ENCODE assay signal across 26 cellular contexts in genomic region chr10:124226271-124226911, GRCh38.
DNase-seq lines count a peak whose midpoint lies in the region; ATAC-seq and FAIRE-seq lines count a peak whose summit lies in the region.
"Had no signal": no experiment of that assay in that cellular context is flagged by ENCODE, and none has a peak within 500 bp of the region (broad histone marks: within the 10 kb centered on the region; RNA-seq: fewer than 3 reads in every experiment).

No MANE protein-coding gene starts in this region.

- H3K36me3 ChIP-seq in Karpas-422 (ENCODE audit: insufficient read depth, low read length) = no peaks in the 10 kb centered on the region
- H3K36me3 ChIP-seq: BLaER1 treated with 17β-estradiol and CSF1 and Interleukin-3, amounts not matched to agents 10 nM and 100 nM; heart left ventricle; ovary; right atrium auricular region; upper lobe of right lung; WERI-Rb-1 had no signal

- H3K4me3 Mint-ChIP-seq in activated CD8-positive, alpha-beta memory T cell treated with anti-CD3 and anti-CD28 coated beads, Interleukin-2, amount 10 ng/mL, durations not matched to agents 7 days and 5 days = peak overlapping the region; percentile 31
- H3K4me3 Mint-ChIP-seq in activated naive CD8-positive, alpha-beta T cell treated with anti-CD3 and anti-CD28 coated beads, Interleukin-2, amount 50 U/mL, for 24 hours = peak overlapping the region; percentile 48
- H3K4me3 Mint-ChIP-seq in natural killer cell treated with Interleukin-12 subunit alpha and Interleukin-12 subunit beta and Interleukin-15 and Interleukin-18, amount 100 ng/mL, for 72 hours = peak overlapping the region; percentile 83

- H2AFZ ChIP-seq in Karpas-422 (ENCODE audit: low read length) = no peak overlapping the region

- peaks cover 24% of the 10 kb centered on the region for H3K4me1 ChIP-seq in Karpas-422 (ENCODE audit: low read length)
- H3K4me1 ChIP-seq: A549, upper lobe of right lung had no signal

- CTCF ChIA-PET in activated CD8-positive, alpha-beta memory T cell treated with anti-CD3 and anti-CD28 coated beads, Interleukin-2, amount 10 ng/mL, durations not matched to agents 7 days and 5 days (lab: Charles Lee) = interaction anchor here (1.7 kb wide), 1 partner anchor 162 kb away, joined by 7 read pairs; no protein-coding TSS in a partner anchor

- no peaks in the 10 kb centered on the region for H3K79me2 ChIP-seq in Karpas-422 (ENCODE audit: low read length)

- H3K4me1 Mint-ChIP-seq in activated CD8-positive, alpha-beta memory T cell treated with anti-CD3 and anti-CD28 coated beads, Interleukin-2, amount 10 ng/mL, durations not matched to agents 7 days and 5 days = peaks cover 10% of the 10 kb centered on the region
- H3K4me1 Mint-ChIP-seq in activated naive CD8-positive, alpha-beta T cell treated with anti-CD3 and anti-CD28 coated beads, Interleukin-2, amount 50 U/mL, for 24 hours = peaks cover 37% of the 10 kb centered on the region
- H3K4me1 Mint-ChIP-seq in natural killer cell treated with Interleukin-12 subunit alpha and Interleukin-12 subunit beta and Interleukin-15 and Interleukin-18, amount 100 ng/mL, for 72 hours (ENCODE audit: low read depth in 2 of 2) = peaks cover 49 to 53% of the 10 kb centered on the region in 2 donors

- no peak overlapping the region for H3K4me3 ChIP-seq in Karpas-422 (ENCODE audit: low read length)
- H3K4me3 ChIP-seq: A549; BLaER1 treated with 17β-estradiol and CSF1 and Interleukin-3, amounts not matched to agents 10 nM and 100 nM; heart left ventricle; ovary; right atrium auricular region; SK-N-MC; upper lobe of right lung had no signal

- H4K20me1 ChIP-seq in Karpas-422 (ENCODE audit: insufficient read depth, low read depth, low read length) = no peaks in the 10 kb centered on the region; the same call in 1 of the 2 replicates

- no peaks in the 10 kb centered on the region; the same call in 1 of the 2 replicates for H3K9me2 ChIP-seq in Karpas-422 (replicated peaks; ENCODE audit: insufficient read depth, low read length)

- H3K36me3 Mint-ChIP-seq in activated CD8-positive, alpha-beta memory T cell treated with anti-CD3 and anti-CD28 coated beads, Interleukin-2, amount 10 ng/mL, durations not matched to agents 7 days and 5 days = peaks cover 22% of the 10 kb centered on the region
- peaks cover 25% of the 10 kb centered on the region for H3K36me3 Mint-ChIP-seq in activated naive CD8-positive, alpha-beta T cell treated with anti-CD3 and anti-CD28 coated beads, Interleukin-2, amount 50 U/mL, for 24 hours (ENCODE audit: low read depth)
- H3K36me3 Mint-ChIP-seq in natural killer cell treated with Interleukin-12 subunit alpha and Interleukin-12 subunit beta and Interleukin-15 and Interleukin-18, amount 100 ng/mL, for 72 hours = peaks cover 26% of the 10 kb centered on the region

- H3K27me3 Mint-ChIP-seq in activated CD8-positive, alpha-beta memory T cell treated with anti-CD3 and anti-CD28 coated beads, Interleukin-2, amount 10 ng/mL, durations not matched to agents 7 days and 5 days = no peaks in the 10 kb centered on the region
- peaks cover 5% of the 10 kb centered on the region for H3K27me3 Mint-ChIP-seq in activated naive CD8-positive, alpha-beta T cell treated with anti-CD3 and anti-CD28 coated beads, Interleukin-2, amount 50 U/mL, for 24 hours
- H3K27me3 Mint-ChIP-seq in natural killer cell treated with Interleukin-12 subunit alpha and Interleukin-12 subunit beta and Interleukin-15 and Interleukin-18, amount 100 ng/mL, for 72 hours = peaks cover 0 to 9% of the 10 kb centered on the region in 2 donors

- no peak for FAIRE-seq in GM19239 (lab: Jason Lieb, UNC)
- FAIRE-seq: A549, astrocyte had no signal

- peaks cover 12% of the 10 kb centered on the region; the same call in 1 of the 2 replicates for H3K9me3 ChIP-seq in Karpas-422 (ENCODE audit: low read length)
- H3K9me3 ChIP-seq: BLaER1 treated with 17β-estradiol and CSF1 and Interleukin-3, amounts not matched to agents 10 nM and 100 nM; ovary; right atrium auricular region; upper lobe of right lung had no signal

- H3K27ac Mint-ChIP-seq in activated CD8-positive, alpha-beta memory T cell treated with anti-CD3 and anti-CD28 coated beads, Interleukin-2, amount 10 ng/mL, durations not matched to agents 7 days and 5 days = peak overlapping the region; percentile 79
- H3K27ac Mint-ChIP-seq in activated naive CD8-positive, alpha-beta T cell treated with anti-CD3 and anti-CD28 coated beads, Interleukin-2, amount 50 U/mL, for 24 hours = peak overlapping the region; percentile 90
- peak overlapping the region; percentile 87 to 96 for H3K27ac Mint-ChIP-seq in natural killer cell treated with Interleukin-12 subunit alpha and Interleukin-12 subunit beta and Interleukin-15 and Interleukin-18, amount 100 ng/mL, for 72 hours

- H3K9ac ChIP-seq in Karpas-422 (ENCODE audit: low read length) = no peak overlapping the region
- H3K9ac ChIP-seq: BLaER1 treated with 17β-estradiol and CSF1 and Interleukin-3, amounts not matched to agents 10 nM and 100 nM had no signal

- H3K9me3 Mint-ChIP-seq in activated CD8-positive, alpha-beta memory T cell treated with anti-CD3 and anti-CD28 coated beads, Interleukin-2, amount 10 ng/mL, durations not matched to agents 7 days and 5 days (ENCODE audit: low read depth) = peaks cover 32% of the 10 kb centered on the region
- peaks cover 49% of the 10 kb centered on the region for H3K9me3 Mint-ChIP-seq in activated naive CD8-positive, alpha-beta T cell treated with anti-CD3 and anti-CD28 coated beads, Interleukin-2, amount 50 U/mL, for 24 hours
- H3K9me3 Mint-ChIP-seq in natural killer cell treated with Interleukin-12 subunit alpha and Interleukin-12 subunit beta and Interleukin-15 and Interleukin-18, amount 100 ng/mL, for 72 hours = peaks cover 18% of the 10 kb centered on the region

- no peak for DNase-seq in activated CD8-positive, alpha-beta memory T cell treated with anti-CD3 and anti-CD28 coated beads, Interleukin-2, amount 10 ng/mL, durations not matched to agents 7 days and 5 days
- DNase-seq in activated CD8-positive, alpha-beta memory T cell treated with anti-CD3 and anti-CD28 coated beads, Interleukin-2, amount 50 U/mL, for 48 hours = no peak
- DNase-seq in Karpas-422 (peak; percentile 50), GM19239 (ENCODE audit: insufficient read length, low spot score) (no peak), NOMO-1 treated with dmso at 0.1 percent for 144 hours (lab: John Stamatoyannopoulos, UW; ENCODE audit: unreplicated experiment) (no peak)
- no peak for DNase-seq in activated naive CD8-positive, alpha-beta T cell treated with anti-CD3 and anti-CD28 coated beads, Interleukin-2, amount 50 U/mL, for 24 hours
- DNase-seq in natural killer cell treated with Interleukin-12 subunit alpha and Interleukin-12 subunit beta and Interleukin-15 and Interleukin-18, amount 100 ng/mL, for 72 hours (ENCODE audit: low spot score) = no peak
- DNase-seq: activated gamma-delta T cell; DMS 273 treated with DMSO at 0.1 percent for 48 hours; heart left ventricle; IMR-90; left colon; mesenchymal stem cell; NCI-H146; NCI-H2171 treated with DMSO at 0.1 percent for 48 hours; NCI-H526; ovary; stimulated activated CD4-positive, alpha-beta T cell treated with anti-CD3 and anti-CD28 coated beads, Interleukin-4, amount 100 ng/mL, for 4 hours; upper lobe of right lung; WERI-Rb-1 had no signal

- H3K27me3 ChIP-seq in Karpas-422 (ENCODE audit: low read length) = no peaks in the 10 kb centered on the region
- H3K27me3 ChIP-seq: heart left ventricle, ovary, right atrium auricular region, upper lobe of right lung had no signal

- H3K27ac ChIP-seq in Karpas-422 (ENCODE audit: low read length) = no peak overlapping the region
- H3K27ac ChIP-seq: A549; BLaER1 treated with 17β-estradiol and CSF1 and Interleukin-3, amounts not matched to agents 10 nM and 100 nM; heart left ventricle; ovary; right atrium auricular region; SK-N-MC; upper lobe of right lung; WERI-Rb-1 had no signal

- no peak overlapping the region for H3K4me2 ChIP-seq in Karpas-422 (ENCODE audit: low read depth, low read length, poor library complexity, severe bottlenecking)
- H3K4me2 ChIP-seq: A549; BLaER1 treated with 17β-estradiol and CSF1 and Interleukin-3, amounts not matched to agents 10 nM and 100 nM had no signal

- ATAC-seq in activated CD8-positive, alpha-beta memory T cell treated with anti-CD3 and anti-CD28 coated beads, Interleukin-2, amount 10 ng/mL, durations not matched to agents 7 days and 5 days = no peak
- no peak for ATAC-seq in activated naive CD8-positive, alpha-beta T cell treated with anti-CD3 and anti-CD28 coated beads, Interleukin-2, amount 50 U/mL, for 24 hours
- ATAC-seq in natural killer cell treated with Interleukin-12 subunit alpha and Interleukin-12 subunit beta and Interleukin-15 and Interleukin-18, amount 100 ng/mL, for 72 hours = no peak
- no peak for ATAC-seq in HG03135 (IDR thresholded peaks at IDR 0.05; ENCODE audit: unreplicated experiment)
- ATAC-seq: A549, heart left ventricle, left colon, upper lobe of right lung had no signal

Comparison
In these comparisons a context has a peak if more than half of its experiments do, and no peak if none do; other contexts are left out.
1. H3K4me3 Mint-ChIP-seq: peak in every context shown above with its lines; median percentile 83 in natural killer cell treated with Interleukin-12 subunit alpha and Interleukin-12 subunit beta and Interleukin-15 and Interleukin-18, amount 100 ng/mL, for 72 hours; 48 in activated naive CD8-positive, alpha-beta T cell treated with anti-CD3 and anti-CD28 coated beads, Interleukin-2, amount 50 U/mL, for 24 hours; 31 in activated CD8-positive, alpha-beta memory T cell treated with anti-CD3 and anti-CD28 coated beads, Interleukin-2, amount 10 ng/mL, durations not matched to agents 7 days and 5 days.